Comparison of ENCODE assay signal across 7 cellular contexts in the genomic region with DNA sequence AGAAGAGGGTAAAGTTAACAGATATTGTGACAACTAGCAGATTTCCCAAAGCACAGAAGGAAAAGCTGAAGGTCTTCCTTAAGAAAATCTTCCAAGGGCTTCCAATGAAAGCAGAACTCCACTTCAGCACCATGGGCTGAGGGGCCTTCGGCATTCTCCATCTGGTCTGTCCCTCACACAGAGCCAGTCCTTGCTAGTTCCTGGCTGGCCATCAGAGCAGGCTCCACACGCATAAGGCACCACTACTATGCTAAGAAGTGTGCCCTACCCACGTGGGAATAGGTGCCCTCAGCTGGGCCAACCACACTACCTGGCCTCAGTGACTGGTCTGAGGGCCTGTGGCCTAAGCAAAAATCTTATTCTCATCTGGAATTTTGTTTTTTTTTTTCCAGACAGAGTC.
"Had no signal": no experiment of that assay in that cellular context is flagged by ENCODE, and none has a peak within 500 bp of the region (broad histone marks: within the 10 kb centered on the region; RNA-seq: fewer than 3 reads in every experiment).

No MANE protein-coding gene starts in this region.

- H3K9ac ChIP-seq: GM23248 had no signal

- H3K9me3 Mint-ChIP-seq: H9 had no signal

- FAIRE-seq: H54, HTR-8/SVneo had no signal

- H3K27ac Mint-ChIP-seq: H9, IgD-negative memory B cell had no signal

- H3K4me3 ChIP-seq: GM23248 had no signal

- H3K36me3 Mint-ChIP-seq: IgD-negative memory B cell had no signal

- H2AFZ ChIP-seq: GM23248 had no signal

- H3K4me3 Mint-ChIP-seq: H9, IgD-negative memory B cell had no signal

- H3K4me1 Mint-ChIP-seq: H9 had no signal

- H3K27ac ChIP-seq: GM23248 had no signal

- DNase-seq: GM23248, GOT3, H9, HCEC 1CT had no signal
